In genomic region chr2:233384811-233385488, GRCh38 we compare ENCODE assay signal across 11 cellular contexts. TPM values are rescaled to one million over a fixed set of nuclear protein-coding genes. Genes with fewer than 3 reads are reported as not detected.
DNase-seq lines count a peak whose midpoint lies in the region; ATAC-seq, FAIRE-seq and TF ChIP-seq lines count a peak whose summit lies in the region.
"Had no signal": no experiment of that assay in that cellular context is flagged by ENCODE, and none has a peak within 500 bp of the region (broad histone marks: within the 10 kb centered on the region; RNA-seq: fewer than 3 reads in every experiment).

No MANE protein-coding gene starts in this region.

- POLR2A ChIA-PET in GM12878 (lab: Charles Lee): interaction anchor here (0.6 kb wide), 1 partner anchor 125 kb away, joined by 5 read pairs; no protein-coding TSS in a partner anchor

- TF ChIP-seq POLR2A in GM12878 (IDR thresholded peaks at IDR 0.05; ENCODE audit: low read depth, low read length) (peak; percentile 53), sigmoid colon (IDR thresholded peaks at IDR 0.05) (no peak)

- FAIRE-seq in GM12878 (lab: Jason Lieb, UNC): no peak
- FAIRE-seq: astrocyte had no signal

- no peaks in the 10 kb centered on the region for H4K20me1 ChIP-seq in GM12878 (ENCODE audit: control insufficient read depth, insufficient read depth)

- H3K4me2 ChIP-seq in GM12878 (ENCODE audit: control insufficient read depth, insufficient read depth): peak overlapping the region; percentile 87

- 40% methylated on average over 12 of the region's 12 CpGs for WGBS in GM12878 (ENCODE audit: insufficient coverage, insufficient replicate concordance, low lambda C conversion rate, missing lambda C conversion rate)
- WGBS in sigmoid colon, 2 donors: 70 to 86% methylated on average over 12 of the region's 12 CpGs

- SMC1A ChIA-PET in GM12878 (lab: Charles Lee; ENCODE audit: uncharacterized antibody, unreplicated experiment): interaction anchor here (0.9 to 1.2 kb wide), 3 partner anchors 12 to 59 kb away, joined by 3 to 4 read pairs (median 3); no protein-coding TSS in a partner anchor

- H3K9me3 ChIP-seq in GM12878 (replicated peaks; ENCODE audit: control insufficient read depth, insufficient read depth, low read length): no peaks in the 10 kb centered on the region
- H3K9me3 ChIP-seq in sigmoid colon: no peaks in the 10 kb centered on the region

- H2AFZ ChIP-seq in GM12878 (ENCODE audit: control insufficient read depth, low read depth, low read length): peak overlapping the region; percentile 3

- H3K9ac ChIP-seq in GM12878 (ENCODE audit: control insufficient read depth, insufficient read depth, low read length): peak overlapping the region; percentile 66

- no peak for TF ChIP-seq CTCF in GM12878 (IDR thresholded peaks at IDR 0.05 in 2 of 3, conservative IDR thresholded peaks at IDR 0.05 in 1 of 3; ENCODE audit: control insufficient read depth in 2 of 3, extremely low read depth in 1 of 3, insufficient read depth in 1 of 3, low read depth in 3 of 3, low read length in 3 of 3)
- TF ChIP-seq CTCF in sigmoid colon (IDR thresholded peaks at IDR 0.05): no peak

- in situ Hi-C loops in GM12878 (cut with MboI): no loop called here

- CTCF ChIA-PET in GM12878 (lab: Yijun Ruan, JAX): interaction anchor here (1.3 to 1.7 kb wide), 3 partner anchors 13 to 58 kb away, joined by 4 to 5 read pairs (median 4); no protein-coding TSS in a partner anchor

- no peak for DNase-seq in GM12878 (ENCODE audit: low read depth, low spot score)
- no peak for DNase-seq in sigmoid colon
- no peak for DNase-seq in stimulated activated CD8-positive, alpha-beta memory T cell treated with anti-CD3 and anti-CD28 coated beads, Interleukin-4, amount 100 ng/mL, for 48 hours
- DNase-seq in NCI-H1092 treated with DMSO at 0.1 percent for 48 hours (lab: John Stamatoyannopoulos, UW): no peak
- DNase-seq in NCI-H1694 (lab: John Stamatoyannopoulos, UW): no peak
- no peak for DNase-seq in NCI-H1092 (lab: John Stamatoyannopoulos, UW)
- DNase-seq: NCI-H524 treated with DMSO at 0.1 percent for 48 hours had no signal

- no TSS peak for BruUV-seq in GM12878 (replicated peaks; lab: Mats Ljungman, UMichigan)

- intact Hi-C loops in GM12878 (cut with micrococcal nuclease; ENCODE audit: unreplicated experiment): no loop called here
- intact Hi-C loops in sigmoid colon (cut with DNase I): no loop called here

- RAD21 ChIA-PET in GM12878 (lab: Charles Lee; ENCODE audit: unreplicated experiment): interaction anchor here (0.9 to 1.9 kb wide), 2 partner anchors 28 to 58 kb away, joined by 3 to 6 read pairs; no protein-coding TSS in a partner anchor

- H3K4me3 ChIP-seq in GM12878 (no peak overlapping the region; the same call in 1 of the 2 replicates), sigmoid colon (no peak overlapping the region)
- H3K4me3 ChIP-seq: lung had no signal

- peaks cover 2 to 6% of the 10 kb centered on the region in 2 experiments for H3K36me3 ChIP-seq in GM12878 (ENCODE audit: control insufficient read depth in 2 of 2, insufficient read depth in 2 of 2, low read length in 1 of 2)
- peaks cover 0 to 3% (median 0%) of the 10 kb centered on the region in 4 donors for H3K36me3 ChIP-seq in sigmoid colon

- H3K27ac ChIP-seq in GM12878 (ENCODE audit: control insufficient read depth, insufficient read depth) (peak overlapping the region; percentile 96), sigmoid colon (peak overlapping the region in 3 of 4 donors; percentile 86 to 94 (median 87))

- TF ChIP-seq EP300 in GM12878 (IDR thresholded peaks at IDR 0.05; ENCODE audit: borderline replicate concordance in 1 of 2, control insufficient read depth in 1 of 2, low read depth in 2 of 2, low read length in 2 of 2) (no peak), sigmoid colon (IDR thresholded peaks at IDR 0.05) (no peak)

- H3K4me1 ChIP-seq in GM12878 (ENCODE audit: control insufficient read depth, insufficient read depth, low read length): peaks cover 62% of the 10 kb centered on the region
- peaks cover 0 to 59% (median 52%) of the 10 kb centered on the region in 4 donors for H3K4me1 ChIP-seq in sigmoid colon

- H3K79me2 ChIP-seq in GM12878 (ENCODE audit: control insufficient read depth, insufficient read depth, low read length): peaks cover 59% of the 10 kb centered on the region

- no peaks in the 10 kb centered on the region for H3K27me3 ChIP-seq in GM12878 (replicated peaks in 1 of 2; ENCODE audit: control insufficient read depth in 2 of 2, insufficient read depth in 2 of 2, low read length in 1 of 2)
- H3K27me3 ChIP-seq in sigmoid colon: no peaks in the 10 kb centered on the region

- TF ChIP-seq RAD21 in GM12878 (IDR thresholded peaks at IDR 0.05; ENCODE audit: insufficient read depth, low read depth, low read length): no peak

- ATAC-seq in GM19035 (IDR thresholded peaks at IDR 0.05; ENCODE audit: unreplicated experiment) (peak; percentile 6), HG03064 (IDR thresholded peaks at IDR 0.05; ENCODE audit: low read depth, unreplicated experiment) (peak; percentile 4), GM12878 (peak; percentile 31)

TF ChIP-seq in GM12878, 131 proteins besides CTCF, POLR2A, EP300 and RAD21:
- TF ChIP-seq EGR1 (IDR thresholded peaks at IDR 0.05; ENCODE audit: borderline replicate concordance in 1 of 2, low read depth in 2 of 2, low read length in 2 of 2): peak in 1 of 2 experiments; percentile 24; a peak in 1 of 3 replicates
- TF ChIP-seq ZNF207 (IDR thresholded peaks at IDR 0.05; ENCODE audit: borderline replicate concordance): no peak
TF ChIP-seq in GM12878: peak in this region for 1.

RNA-seq across cellular contexts. Expression of gene DGKD, which starts 30.7 kb away (rescaled TPM):
- 96.2 and 112 TPM in 2 replicates for total RNA-seq in GM12878 (2013; cell fraction: nucleolus; rRNA removed)
- 22.6 and 29.2 TPM in 2 replicates for total RNA-seq in GM12878 (2014; rRNA removed)
- 25.2 and 25.6 TPM in 2 replicates for total RNA-seq in GM12878 (2014; rRNA removed; fragmentation: Illumina TruSeq; extraction: Trizol)
- total RNA-seq in GM12878 (2021): 81.9 and 82.7 TPM in 2 replicates
- 55.1 TPM for polyA plus RNA-seq in GM12878 (2011; ENCODE audit: low read depth)
- polyA plus RNA-seq in GM12878 (2011; rRNA removed): 12.0 and 15.4 TPM in 2 replicates
- polyA plus RNA-seq in GM12878 (2011; cell fraction: cytosol; rRNA removed): 7.8 and 9.9 TPM in 2 replicates
- 110 and 119 TPM in 2 replicates for polyA plus RNA-seq in GM12878 (2011; cell fraction: nucleus; rRNA removed)
- 70.0 and 82.2 TPM in 2 replicates for polyA plus RNA-seq in GM12878 (2012)
- 18.6 and 28.5 TPM in 2 replicates for polyA plus RNA-seq in GM12878 (2014; fragmentation: Illumina TruSeq; extraction: Trizol)
- polyA plus RNA-seq in GM12878 (2014; fragmentation: Nextera tagmentation; extraction: Ambion mirVana): 1 to 10 TPM; 2.7 to 3.1 TPM
- 53.5 and 57.9 TPM in 2 replicates for polyA plus RNA-seq in GM12878 (2014; rRNA removed)
- polyA plus RNA-seq in GM12878 (2016; fragmentation: Nextera tagmentation; extraction: Ambion mirVana): 10 to 100 TPM; 29.2 to 32.1 TPM
- polyA minus RNA-seq in GM12878 (2011; rRNA and poly(A)+ RNA removed): 25.9 and 28.8 TPM in 2 replicates
- 4.5 and 6.2 TPM in 2 replicates for polyA minus RNA-seq in GM12878 (2011; cell fraction: cytosol; rRNA and poly(A)+ RNA removed)
- 16.9 and 28.6 TPM in 2 replicates for polyA minus RNA-seq in GM12878 (2011; cell fraction: nucleus; rRNA and poly(A)+ RNA removed)
- 10 to 100 TPM; 10.7 to 20.6 (median 16.0) TPM for total RNA-seq in sigmoid colon
- polyA plus RNA-seq in sigmoid colon: 10 to 100 TPM; 15.6 to 67.0 (median 19.7) TPM
